ENCODE assay signal across 28 cellular contexts in the genomic region with DNA sequence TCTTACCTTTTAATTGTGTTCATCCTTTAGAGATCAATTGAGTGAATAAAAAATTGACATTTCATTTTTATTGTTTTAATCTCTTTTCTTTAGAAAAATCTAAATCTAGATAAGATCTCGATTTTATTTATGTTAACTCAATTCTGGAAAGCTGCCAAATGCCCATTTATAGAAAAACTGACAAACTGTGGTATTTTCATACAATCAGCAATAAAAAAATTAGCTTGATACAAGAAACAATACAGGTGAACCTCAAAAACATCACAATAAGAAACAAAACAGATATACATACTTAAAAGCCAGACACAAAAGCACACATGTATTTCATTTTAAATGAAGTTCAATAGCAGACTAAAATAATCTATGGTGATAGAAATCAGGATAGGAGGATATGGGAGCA.
"Had no signal": no experiment of that assay in that cellular context is flagged by ENCODE, and none has a peak within 500 bp of the region (broad histone marks: within the 10 kb centered on the region; RNA-seq: fewer than 3 reads in every experiment).

No MANE protein-coding gene starts in this region.

- ATAC-seq: effector memory CD8-positive, alpha-beta T cell; esophagus mucosa; gastrocnemius medialis; heart right ventricle; left cardiac atrium; left lung; left ventricle myocardium superior; lower lobe of right lung; mucosa of descending colon had no signal

- H3K36me3 ChIP-seq: colonic mucosa, esophagus squamous epithelium, gastrocnemius medialis, heart right ventricle, left lung, lower lobe of right lung had no signal

- H3K9me3 ChIP-seq: colonic mucosa, esophagus squamous epithelium, gastrocnemius medialis, heart right ventricle, left lung, lower lobe of right lung, mucosa of descending colon had no signal

- H3K36me3 Mint-ChIP-seq: mesothelial cell of epicardium, naive B cell had no signal

- FAIRE-seq: endometrium, islet of Langerhans, keratinocyte had no signal

- H3K27ac Mint-ChIP-seq: dendritic cell treated with granulocyte-macrophage colony-stimulating factor and Interleukin-4, amounts not matched to agents 40 ng/mL and 50 ng/mL, for 4 days; effector memory CD8-positive, alpha-beta T cell; endodermal cell; mesothelial cell of epicardium; naive B cell had no signal

- H3K27me3 Mint-ChIP-seq: effector memory CD8-positive, alpha-beta T cell; naive B cell had no signal

- H3K27me3 ChIP-seq: colonic mucosa, esophagus squamous epithelium, gastrocnemius medialis, heart right ventricle, left lung had no signal

- DNase-seq: colonic mucosa; cortex of kidney; effector CD8-positive, alpha-beta T cell; effector memory CD8-positive, alpha-beta T cell; endodermal cell; erythroblast; esophagus squamous epithelium; foreskin fibroblast; foreskin melanocyte; gastrocnemius medialis; glutamatergic neuron; head of caudate nucleus; heart right ventricle; hippocampal formation; left cardiac atrium; left lung; left ventricle myocardium superior; lower lobe of right lung; mesenchymal stem cell; mucosa of descending colon; naive B cell had no signal

- H3K9me3 Mint-ChIP-seq: dendritic cell treated with granulocyte-macrophage colony-stimulating factor and Interleukin-4, amounts not matched to agents 40 ng/mL and 50 ng/mL, for 4 days; effector memory CD8-positive, alpha-beta T cell; endodermal cell; naive B cell had no signal

- H3K4me1 ChIP-seq: colonic mucosa, esophagus squamous epithelium, left lung had no signal

- H3K4me3 ChIP-seq: colonic mucosa, esophagus squamous epithelium, gastrocnemius medialis, heart right ventricle, left lung, lower lobe of right lung, mucosa of descending colon had no signal

- H3K4me3 Mint-ChIP-seq: dendritic cell treated with granulocyte-macrophage colony-stimulating factor and Interleukin-4, amounts not matched to agents 40 ng/mL and 50 ng/mL, for 4 days; effector memory CD8-positive, alpha-beta T cell; endodermal cell; mesothelial cell of epicardium; naive B cell had no signal

- H3K27ac ChIP-seq: colonic mucosa, epithelial cell of prostate, esophagus squamous epithelium, gastrocnemius medialis, heart right ventricle, left lung, lower lobe of right lung had no signal
